Comparison of ENCODE assay signal across 15 cellular contexts in genomic region chr16:77398495-77398894, GRCh38. TPM values are rescaled to one million over a fixed set of nuclear protein-coding genes. Genes with fewer than 3 reads are reported as not detected.
DNase-seq lines count a peak whose midpoint lies in the region; ATAC-seq and TF ChIP-seq lines count a peak whose summit lies in the region.
"Had no signal": no experiment of that assay in that cellular context is flagged by ENCODE, and none has a peak within 500 bp of the region (broad histone marks: within the 10 kb centered on the region; RNA-seq: fewer than 3 reads in every experiment).

No MANE protein-coding gene starts in this region.

- peak overlapping the region; percentile 23 for H3K4me2 ChIP-seq in trophoblast cell (ENCODE audit: low read length)

- H3K4me3 ChIP-seq in esophagus muscularis mucosa (no peak overlapping the region), trophoblast cell (ENCODE audit: low read depth, low read length) (no peak overlapping the region)
- H3K4me3 ChIP-seq: HAP-1, K562 had no signal

- WGBS in esophagus muscularis mucosa: 58% methylated on average over 4 of the region's 4 CpGs
- WGBS in trophoblast cell (ENCODE audit: extremely low coverage, insufficient coverage, insufficient read length): no CpG with 5 or more reads among the region's 4 CpGs

- TF ChIP-seq RAD21 in Ishikawa (IDR thresholded peaks at IDR 0.05; ENCODE audit: low read depth): peak; percentile 17; the same call in 1 of the 2 replicates

- no peak overlapping the region for H3K4ac ChIP-seq in trophoblast cell (ENCODE audit: low read depth, low read length)

- no peak overlapping the region for H3K14ac ChIP-seq in trophoblast cell (ENCODE audit: low read length)

- H2AK5ac ChIP-seq in trophoblast cell (ENCODE audit: low read length): no peak overlapping the region

- H3K9me3 ChIP-seq in esophagus muscularis mucosa: no peaks in the 10 kb centered on the region
- no peaks in the 10 kb centered on the region for H3K9me3 ChIP-seq in trophoblast cell (ENCODE audit: insufficient read depth, low read depth, low read length)
- H3K9me3 ChIP-seq: BE2C, Caco-2, HAP-1 had no signal

- H3K27me3 ChIP-seq in esophagus muscularis mucosa (no peaks in the 10 kb centered on the region), trophoblast cell (ENCODE audit: insufficient read depth, low read length) (no peaks in the 10 kb centered on the region)
- H3K27me3 ChIP-seq: BE2C had no signal

- intact Hi-C loops in esophagus muscularis mucosa (cut with DNase I): no loop called here

- H3K79me2 ChIP-seq in trophoblast cell (ENCODE audit: control insufficient read depth, insufficient read depth, low read length, poor library complexity): peaks cover 2% of the 10 kb centered on the region

- H4K91ac ChIP-seq in trophoblast cell (ENCODE audit: low read depth, low read length): no peak overlapping the region

- DNase-seq in esophagus muscularis mucosa (ENCODE audit: extremely low spot score) (peak; percentile 37), trophoblast cell (no peak), CD1c-positive myeloid dendritic cell (ENCODE audit: extremely low spot score) (no peak)
- no peak for DNase-seq in stimulated activated CD4-positive, alpha-beta T cell treated with anti-CD3 and anti-CD28 coated beads, Interleukin-1b, Interleukin-23, amount 100 ng/mL, for 48 hours
- DNase-seq: BE2C; Caco-2; CD4-positive, alpha-beta T cell; GDM1; GOT3 had no signal

- no peaks in the 10 kb centered on the region for H3K36me3 ChIP-seq in esophagus muscularis mucosa
- peaks cover 6 to 18% of the 10 kb centered on the region in 2 experiments for H3K36me3 ChIP-seq in trophoblast cell (ENCODE audit: control insufficient read depth in 1 of 2, insufficient read depth in 2 of 2, low read length in 2 of 2)
- H3K36me3 ChIP-seq: BE2C, HAP-1 had no signal

- H3K27ac ChIP-seq in esophagus muscularis mucosa (replicated peaks in 1 of 4) (no peak overlapping the region), trophoblast cell (ENCODE audit: low read depth, low read length) (peak overlapping the region; percentile 49)

- TF ChIP-seq CTCF in esophagus muscularis mucosa (IDR thresholded peaks at IDR 0.05): no peak

- no peak overlapping the region for H3K23ac ChIP-seq in trophoblast cell (ENCODE audit: low read length)

- ATAC-seq in GM21367 (IDR thresholded peaks at IDR 0.05; ENCODE audit: unreplicated experiment): no peak
- ATAC-seq: K562 had no signal

- H3K79me1 ChIP-seq in trophoblast cell (ENCODE audit: low read length): peaks cover 11% of the 10 kb centered on the region

- H2AFZ ChIP-seq in trophoblast cell (ENCODE audit: insufficient read depth, low read length, poor library complexity): no peak overlapping the region

- no peak overlapping the region for H3K9ac ChIP-seq in trophoblast cell (ENCODE audit: low read length)

- H3K18ac ChIP-seq in trophoblast cell (ENCODE audit: low read length): no peak overlapping the region

- TF ChIP-seq POLR2A in esophagus muscularis mucosa (IDR thresholded peaks at IDR 0.05; ENCODE audit: low read depth): no peak

- H4K8ac ChIP-seq in trophoblast cell (ENCODE audit: low read depth, low read length): no peak overlapping the region

- H4K12ac ChIP-seq in trophoblast cell (ENCODE audit: low read depth, low read length): no peak overlapping the region

- TF ChIP-seq EP300 in Ishikawa (IDR thresholded peaks at IDR 0.05; ENCODE audit: borderline replicate concordance) (peak; percentile 81), esophagus muscularis mucosa (IDR thresholded peaks at IDR 0.05) (no peak)

- H2BK120ac ChIP-seq in trophoblast cell (ENCODE audit: insufficient read depth, low read length, poor library complexity): peak overlapping the region; percentile 1

- no peak overlapping the region for H2BK5ac ChIP-seq in trophoblast cell (ENCODE audit: low read depth, low read length, poor library complexity)

- peak overlapping the region; percentile 54 for H2BK12ac ChIP-seq in trophoblast cell (ENCODE audit: low read length)

- H3K4me1 ChIP-seq in esophagus muscularis mucosa (no peaks in the 10 kb centered on the region), trophoblast cell (ENCODE audit: control insufficient read depth in 1 of 2, insufficient read depth in 2 of 2, low read length in 2 of 2) (peaks cover 10 to 16% of the 10 kb centered on the region in 2 experiments)
- H3K4me1 ChIP-seq: BE2C, Caco-2, HAP-1 had no signal

TF ChIP-seq in Ishikawa, 13 proteins besides CTCF, POLR2A, EP300 and RAD21:
- no peak for TF ChIP-seq CEBPB (IDR thresholded peaks at IDR 0.05)
- no peak for TF ChIP-seq EGR1 (IDR thresholded peaks at IDR 0.05)
- no peak for TF ChIP-seq TAF1 (IDR thresholded peaks at IDR 0.05; ENCODE audit: low read depth)
- no peak for TF ChIP-seq REST (IDR thresholded peaks at IDR 0.05; ENCODE audit: low read depth)
- TF ChIP-seq ZBTB7A (IDR thresholded peaks at IDR 0.05; ENCODE audit: low read depth): no peak
- TF ChIP-seq CREB1 (IDR thresholded peaks at IDR 0.05; ENCODE audit: low read depth): no peak
- TF ChIP-seq NFIC (IDR thresholded peaks at IDR 0.05): peak; percentile 62
- TF ChIP-seq TCF12 (IDR thresholded peaks at IDR 0.05; ENCODE audit: low read depth): peak; percentile 74
- no peak for TF ChIP-seq USF1 (IDR thresholded peaks at IDR 0.05)
- TF ChIP-seq YY1 (IDR thresholded peaks at IDR 0.05; ENCODE audit: low read depth): no peak
- no peak for TF ChIP-seq MAX (IDR thresholded peaks at IDR 0.05)
- peak; percentile 50; the same call in 1 of the 2 replicates for TF ChIP-seq FOXM1 (IDR thresholded peaks at IDR 0.05; ENCODE audit: borderline replicate concordance, low read depth)
- peak; percentile 85 for TF ChIP-seq TEAD4 (IDR thresholded peaks at IDR 0.05)

RNA-seq across cellular contexts. Expression of gene ADAMTS18, which starts 36.3 kb away (rescaled TPM):
- under 1 TPM in 1 of 4 donors, not detected in 3; 0.45 TPM for total RNA-seq in esophagus muscularis mucosa
- 54.3 and 56.8 TPM in 2 replicates for polyA plus RNA-seq in trophoblast cell (2013)
- total RNA-seq: A172; CD4-positive, alpha-beta T cell; HT-29; K562 had no signal
- polyA plus RNA-seq: K562 had no signal
